ENCODE assay signal across 11 cellular contexts in genomic region chr10:127522298-127522697, GRCh38. TPM values are rescaled to one million over a fixed set of nuclear protein-coding genes. Genes with fewer than 3 reads are reported as not detected.
"Had no signal": no experiment of that assay in that cellular context is flagged by ENCODE, and none has a peak within 500 bp of the region (broad histone marks: within the 10 kb centered on the region; RNA-seq: fewer than 3 reads in every experiment).

No MANE protein-coding gene starts in this region.

- ATAC-seq: GM23338, HCT116 had no signal

- DNase-seq: GM23248, GOT3, H7, H9, HCEC 1CT, HFFc6 had no signal

- H3K4me3 ChIP-seq: GM23248, GM23338, HAP-1 had no signal

- H3K27ac ChIP-seq: GM23248 had no signal

- H3K9me3 ChIP-seq: HAP-1 had no signal

- H3K4me1 ChIP-seq: HAP-1 had no signal

- H3K36me3 ChIP-seq: HAP-1 had no signal

RNA-seq across cellular contexts. Expression of gene NPS, which starts 26.8 kb away (rescaled TPM):
- total RNA-seq: GM23248, GM23338, H1, H4, H7, H9, HFFc6 had no signal
